ENCODE assay signal across 33 cellular contexts in the genomic region with DNA sequence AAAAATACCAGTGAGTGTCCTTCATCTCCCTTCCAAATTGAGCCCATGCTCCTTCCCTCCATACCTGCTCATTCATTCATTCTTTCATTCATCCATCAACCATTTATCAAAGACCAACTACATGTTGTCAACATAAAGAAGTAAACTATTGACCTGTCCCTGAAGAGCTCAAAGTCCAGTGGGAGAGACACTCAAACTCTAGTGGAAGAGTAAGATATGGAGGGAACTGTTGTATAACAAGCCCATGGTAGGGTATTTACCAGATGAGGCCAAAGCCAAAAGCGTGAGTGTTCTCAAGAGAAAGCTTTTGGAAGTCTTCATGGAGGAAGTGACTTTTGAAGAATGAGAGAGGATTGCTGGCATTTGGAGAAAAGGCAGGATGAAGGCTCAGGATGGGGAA.
"Had no signal": no experiment of that assay in that cellular context is flagged by ENCODE, and none has a peak within 500 bp of the region (broad histone marks: within the 10 kb centered on the region; RNA-seq: fewer than 3 reads in every experiment).

No MANE protein-coding gene starts in this region.

- H3K36me3 ChIP-seq: MG63 had no signal

- H3K4me2 ChIP-seq: KMS-11 had no signal

- H3K9ac ChIP-seq: KMS-11 had no signal

- H3K4me3 ChIP-seq: MG63 had no signal

- H3K27ac ChIP-seq: KMS-11 had no signal

- DNase-seq: Karpas-422, Kasumi-1, MG63, MM.1S, MV-4-11, NCI-H1048, NCI-H1092, NCI-H1092 treated with DMSO at 0.1 percent for 48 hours, NCI-H1105, NCI-H1105 treated with DMSO at 0.1 percent for 48 hours, NCI-H1417 treated with DMSO at 0.1 percent for 48 hours, NCI-H1436, NCI-H1436 treated with DMSO at 0.1 percent for 48 hours, NCI-H146, NCI-H1694, NCI-H1694 treated with DMSO at 0.1 percent for 48 hours, NCI-H187, NCI-H187 treated with DMSO at 0.1 percent for 48 hours, NCI-H1930, NCI-H2029 treated with DMSO at 0.1 percent for 48 hours, NCI-H2081 treated with DMSO at 0.1 percent for 48 hours, NCI-H2107, NCI-H2171, NCI-H2171 treated with DMSO at 0.1 percent for 48 hours, NCI-H2227 treated with DMSO at 0.1 percent for 48 hours, NCI-H226, NCI-H345, NCI-H446, NCI-H446 treated with DMSO at 0.1 percent for 48 hours, NCI-H510A, NCI-H510A treated with DMSO at 0.1 percent for 48 hours, NCI-H524 had no signal
